In the genomic region with DNA sequence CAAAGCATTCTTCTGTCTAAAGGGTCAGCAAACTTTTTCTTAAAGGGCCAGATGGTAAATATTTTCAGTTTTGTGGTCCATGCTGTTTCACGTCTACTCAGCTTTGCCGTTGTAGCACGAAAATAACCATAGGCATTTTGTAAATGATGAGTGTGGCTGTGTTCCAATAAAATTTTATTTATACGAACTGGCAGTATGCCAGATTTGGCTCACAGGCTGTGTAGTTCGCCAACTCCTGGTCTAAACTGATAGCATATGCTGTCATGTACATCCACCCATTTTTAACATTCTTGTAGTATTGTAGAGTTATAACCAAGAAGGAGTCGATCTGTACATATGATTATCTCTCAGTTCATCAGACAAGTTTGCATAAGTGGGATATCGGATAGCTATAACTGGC, we compare ENCODE assay signal across 18 cellular contexts. TPM values are rescaled to one million over a fixed set of nuclear protein-coding genes. Genes with fewer than 3 reads are reported as not detected.
"Had no signal": no experiment of that assay in that cellular context is flagged by ENCODE, and none has a peak within 500 bp of the region (broad histone marks: within the 10 kb centered on the region; RNA-seq: fewer than 3 reads in every experiment).

No MANE protein-coding gene starts in this region.

- H3K27me3 Mint-ChIP-seq: activated CD8-positive, alpha-beta T cell treated with anti-CD3 and anti-CD28 coated beads for 36 hours; naive thymus-derived CD4-positive, alpha-beta T cell; stimulated activated naive CD8-positive, alpha-beta T cell treated with anti-CD3 and anti-CD28 coated beads, Interleukin-15, amount 100 ng/mL, for 72 hours had no signal

- H3K4me3 Mint-ChIP-seq: activated CD8-positive, alpha-beta T cell treated with anti-CD3 and anti-CD28 coated beads for 36 hours; immature natural killer cell; naive thymus-derived CD4-positive, alpha-beta T cell; stimulated activated naive CD8-positive, alpha-beta T cell treated with anti-CD3 and anti-CD28 coated beads, Interleukin-15, amount 100 ng/mL, for 72 hours had no signal

- H3K27ac Mint-ChIP-seq: activated T-helper 2 cell treated with anti-CD3 and anti-CD28 coated beads, Interferon-gamma antibody, Interleukin-2, Interleukin-4, amounts not matched to agents 10 μg/mL and 5 μg/mL and 100 μg/mL, durations not matched to agents 14 hours and 24 hours and 36 hours; immature natural killer cell had no signal

- H3K9me3 Mint-ChIP-seq: activated CD8-positive, alpha-beta T cell treated with anti-CD3 and anti-CD28 coated beads for 36 hours; activated T-helper 2 cell treated with anti-CD3 and anti-CD28 coated beads, Interferon-gamma antibody, Interleukin-2, Interleukin-4, amounts not matched to agents 10 μg/mL and 5 μg/mL and 100 μg/mL, durations not matched to agents 14 hours and 24 hours and 36 hours; immature natural killer cell; naive thymus-derived CD4-positive, alpha-beta T cell; stimulated activated naive CD8-positive, alpha-beta T cell treated with anti-CD3 and anti-CD28 coated beads, Interleukin-15, amount 100 ng/mL, for 72 hours had no signal

- DNase-seq: activated CD4-positive, alpha-beta T cell treated with anti-CD3 and anti-CD28 coated beads for 4 hours; activated CD8-positive, alpha-beta memory T cell treated with anti-CD3 and anti-CD28 coated beads, Interleukin-2, amount 50 U/mL, for 4 hours; activated CD8-positive, alpha-beta T cell treated with anti-CD3 and anti-CD28 coated beads for 36 hours; effector CD8-positive, alpha-beta T cell; immature natural killer cell; mammary epithelial cell; naive thymus-derived CD4-positive, alpha-beta T cell; stimulated activated CD4-positive, alpha-beta T cell treated with anti-CD3 and anti-CD28 coated beads, Interleukin-15, amount 100 ng/mL, for 24 hours; stimulated activated CD4-positive, alpha-beta T cell treated with anti-CD3 and anti-CD28 coated beads, Interleukin-4, amount 100 ng/mL, for 24 hours; stimulated activated naive CD8-positive, alpha-beta T cell treated with anti-CD3 and anti-CD28 coated beads, Interleukin-15, amount 100 ng/mL, for 72 hours; T-helper 9 cell had no signal

- H3K27ac ChIP-seq: epithelial cell of prostate, parathyroid adenoma, thoracic aorta had no signal

- ATAC-seq: activated CD8-positive, alpha-beta T cell treated with anti-CD3 and anti-CD28 coated beads for 36 hours; naive thymus-derived CD4-positive, alpha-beta T cell; stimulated activated naive CD8-positive, alpha-beta T cell treated with anti-CD3 and anti-CD28 coated beads, Interleukin-15, amount 100 ng/mL, for 72 hours had no signal

- H3K9me3 ChIP-seq: thoracic aorta had no signal

- H3K4me1 ChIP-seq: parathyroid adenoma had no signal

- H3K4me3 ChIP-seq: thoracic aorta had no signal

RNA-seq across cellular contexts. Expression of a gene that starts 52.7 kb away (rescaled TPM):
- total RNA-seq: astrocyte, mammary epithelial cell, renal cortical epithelial cell, skeletal muscle tissue had no signal
